14 cellular contexts compared by ENCODE assay signal in genomic region chr12:45879363-45879895, GRCh38.
DNase-seq lines count a peak whose midpoint lies in the region; ATAC-seq, FAIRE-seq and TF ChIP-seq lines count a peak whose summit lies in the region.
"Had no signal": no experiment of that assay in that cellular context is flagged by ENCODE, and none has a peak within 500 bp of the region (broad histone marks: within the 10 kb centered on the region; RNA-seq: fewer than 3 reads in every experiment).

No MANE protein-coding gene starts in this region.

- no peak for ATAC-seq in activated naive CD4-positive, alpha-beta T cell treated with anti-CD3 and anti-CD28 coated beads, Interleukin-2, amount 50 U/mL, for 72 hours
- ATAC-seq: psoas muscle had no signal

- H3K36me3 ChIP-seq in kidney (ENCODE audit: control insufficient read depth in 1 of 2, insufficient read depth in 2 of 2, low read length in 2 of 2) (peaks cover 0 to 4% of the 10 kb centered on the region in 2 donors), subcutaneous abdominal adipose tissue (ENCODE audit: control insufficient read depth in 5 of 5, insufficient read depth in 5 of 5, low read length in 5 of 5) (peaks cover 15 to 41% (median 22%) of the 10 kb centered on the region in 5 donors)

- H3K9ac ChIP-seq in kidney (ENCODE audit: low read length in 2 of 2) (no peak overlapping the region), subcutaneous abdominal adipose tissue (ENCODE audit: low read length in 5 of 5) (peak overlapping the region in 1 of 5 donors; percentile 30)

- H3K9me3 Mint-ChIP-seq in activated naive CD4-positive, alpha-beta T cell treated with anti-CD3 and anti-CD28 coated beads, Interleukin-2, amount 50 U/mL, for 72 hours, result peaks cover 0 to 9% of the 10 kb centered on the region in 2 donors
- H3K9me3 Mint-ChIP-seq in activated CD4-positive, alpha-beta memory T cell treated with anti-CD3 and anti-CD28 coated beads, Interleukin-2, amount 10 ng/mL, durations not matched to agents 7 days and 5 days, result peaks cover 5% of the 10 kb centered on the region

- H3K27ac ChIP-seq in kidney (ENCODE audit: low read depth in 2 of 2, low read length in 2 of 2) (peak overlapping the region; percentile 9 to 40), subcutaneous abdominal adipose tissue (ENCODE audit: low read depth, low read length) (peak overlapping the region; percentile 39)
- H3K27ac ChIP-seq: PC-9, psoas muscle had no signal

- no peaks in the 10 kb centered on the region for H3K9me3 ChIP-seq in kidney (ENCODE audit: control insufficient read depth in 1 of 2, low read length in 2 of 2)
- peaks cover 0 to 6% (median 3%) of the 10 kb centered on the region in 5 donors for H3K9me3 ChIP-seq in subcutaneous abdominal adipose tissue (ENCODE audit: control insufficient read depth in 5 of 5, low read length in 5 of 5)
- H3K9me3 ChIP-seq: psoas muscle had no signal

- peaks cover 26 to 49% of the 10 kb centered on the region in 2 donors for H3K36me3 Mint-ChIP-seq in activated naive CD4-positive, alpha-beta T cell treated with anti-CD3 and anti-CD28 coated beads, Interleukin-2, amount 50 U/mL, for 72 hours
- peaks cover 83% of the 10 kb centered on the region for H3K36me3 Mint-ChIP-seq in activated CD4-positive, alpha-beta memory T cell treated with anti-CD3 and anti-CD28 coated beads, Interleukin-2, amount 10 ng/mL, durations not matched to agents 7 days and 5 days (ENCODE audit: low read depth)

- FAIRE-seq in kidney (lab: Jason Lieb, UNC), result no peak

- H3K4me3 ChIP-seq in kidney (ENCODE audit: low read length in 2 of 2) (no peak overlapping the region), subcutaneous abdominal adipose tissue (ENCODE audit: low read depth in 1 of 5, low read length in 5 of 5) (no peak overlapping the region)
- H3K4me3 ChIP-seq: PC-9, psoas muscle had no signal

- H3K27ac Mint-ChIP-seq in activated naive CD4-positive, alpha-beta T cell treated with anti-CD3 and anti-CD28 coated beads, Interleukin-2, amount 50 U/mL, for 72 hours, result peak overlapping the region; percentile 0 to 53
- peak overlapping the region; percentile 89 for H3K27ac Mint-ChIP-seq in activated CD4-positive, alpha-beta memory T cell treated with anti-CD3 and anti-CD28 coated beads, Interleukin-2, amount 10 ng/mL, durations not matched to agents 7 days and 5 days

- peaks cover 56% of the 10 kb centered on the region for H3K4me1 Mint-ChIP-seq in activated CD4-positive, alpha-beta memory T cell treated with anti-CD3 and anti-CD28 coated beads, Interleukin-2, amount 10 ng/mL, durations not matched to agents 7 days and 5 days

- DNase-seq in activated naive CD4-positive, alpha-beta T cell treated with anti-CD3 and anti-CD28 coated beads, Interleukin-2, amount 50 U/mL, for 72 hours (ENCODE audit: low spot score in 2 of 2), result no peak
- DNase-seq in activated naive CD4-positive, alpha-beta T cell treated with Interleukin-2 at 50 U/mL for 16 hours, result no peak
- DNase-seq in activated CD4-positive, alpha-beta memory T cell treated with anti-CD3 and anti-CD28 coated beads, Interleukin-2, amount 10 ng/mL, durations not matched to agents 7 days and 5 days, result no peak
- DNase-seq in kidney, result no peak
- no peak for DNase-seq in putamen (ENCODE audit: low spot score)
- no peak for DNase-seq in DMS 273 treated with DMSO at 0.1 percent for 48 hours (lab: John Stamatoyannopoulos, UW)
- DNase-seq in stimulated activated CD8-positive, alpha-beta memory T cell treated with anti-CD3 and anti-CD28 coated beads, Interleukin-4, amount 100 ng/mL, for 48 hours, result no peak
- DNase-seq: DMS79; NCI-H1436 treated with DMSO at 0.1 percent for 48 hours; NCI-H524; PC-9; psoas muscle; stimulated activated CD4-positive, alpha-beta T cell treated with anti-CD3 and anti-CD28 coated beads, Interleukin-2, amount 100 ng/mL, for 24 hours had no signal

- intact Hi-C loops in kidney (cut with DNase I), result no loop called here

- CTCF ChIA-PET in activated CD4-positive, alpha-beta memory T cell treated with anti-CD3 and anti-CD28 coated beads, Interleukin-2, amount 10 ng/mL, durations not matched to agents 7 days and 5 days (lab: Charles Lee), result interaction anchor here (0.9 kb wide), 2 partner anchors 13 to 149 kb away, joined by 3 read pairs; no protein-coding TSS in a partner anchor

- peak overlapping the region; percentile 61 for H3K4me3 Mint-ChIP-seq in activated CD4-positive, alpha-beta memory T cell treated with anti-CD3 and anti-CD28 coated beads, Interleukin-2, amount 10 ng/mL, durations not matched to agents 7 days and 5 days

- no peaks in the 10 kb centered on the region for H3K4me1 ChIP-seq in kidney (ENCODE audit: control insufficient read depth in 1 of 2, insufficient read depth in 1 of 2, low read depth in 1 of 2, low read length in 2 of 2)
- peaks cover 0 to 3% (median 0%) of the 10 kb centered on the region in 5 donors for H3K4me1 ChIP-seq in subcutaneous abdominal adipose tissue (ENCODE audit: control insufficient read depth in 5 of 5, insufficient read depth in 5 of 5, low read length in 5 of 5)
- H3K4me1 ChIP-seq: psoas muscle had no signal

- POLR2A ChIA-PET in activated CD4-positive, alpha-beta memory T cell treated with anti-CD3 and anti-CD28 coated beads, Interleukin-2, amount 10 ng/mL, durations not matched to agents 7 days and 5 days (lab: Charles Lee), result interaction anchor here (1.1 to 2.1 kb wide), 4 partner anchors 25 to 152 kb away, joined by 3 to 13 read pairs (median 8); partner anchors contain the start of genes ARID2 and SCAF11

- no peak for TF ChIP-seq CTCF in kidney (IDR thresholded peaks at IDR 0.05; ENCODE audit: borderline replicate concordance, extremely low read depth, insufficient read depth)

- H3K27me3 ChIP-seq in subcutaneous abdominal adipose tissue (ENCODE audit: control insufficient read depth in 5 of 5, insufficient read depth in 4 of 5, low read length in 5 of 5), result no peaks in the 10 kb centered on the region

- H3K27me3 Mint-ChIP-seq in activated CD4-positive, alpha-beta memory T cell treated with anti-CD3 and anti-CD28 coated beads, Interleukin-2, amount 10 ng/mL, durations not matched to agents 7 days and 5 days, result no peaks in the 10 kb centered on the region
